In the genomic region with DNA sequence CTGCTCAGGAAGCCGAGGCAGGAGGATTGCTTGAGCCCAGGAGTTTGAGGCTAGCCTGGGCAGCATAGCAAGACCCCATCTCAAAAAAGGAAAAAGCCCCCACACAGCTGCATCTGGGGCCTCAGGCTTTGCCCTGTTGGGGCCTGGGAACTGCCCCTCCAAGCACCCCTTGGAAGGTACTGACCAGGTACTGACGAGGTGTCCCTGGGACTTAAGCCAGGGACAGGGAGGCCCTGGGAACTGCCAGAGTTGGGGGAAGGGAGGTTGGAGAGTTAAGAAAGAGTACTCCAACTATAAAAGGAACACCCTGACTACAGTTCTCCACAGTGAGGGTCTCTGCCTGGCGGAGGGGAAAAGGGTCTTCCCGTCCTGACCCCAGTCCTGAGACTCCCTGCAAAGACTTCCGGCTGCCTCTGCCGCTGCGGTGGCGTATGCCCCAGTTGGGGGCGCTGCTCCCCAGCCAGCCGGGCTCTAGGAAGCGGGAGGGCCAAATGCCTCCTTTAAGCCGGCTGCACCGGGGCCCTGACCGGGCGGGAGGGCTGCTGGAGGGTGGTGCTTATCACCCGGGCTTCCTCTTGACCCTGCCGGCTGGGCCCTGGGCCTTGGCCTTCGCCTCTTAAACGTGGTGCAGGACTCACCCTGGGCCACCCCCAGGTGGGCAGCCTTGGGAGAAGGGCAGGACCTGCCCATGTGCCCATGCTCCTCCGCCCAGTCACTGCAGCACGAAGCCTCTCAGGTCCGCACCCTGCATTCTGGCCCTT, we compare ENCODE assay signal across 8 cellular contexts. TPM values are rescaled to one million over a fixed set of nuclear protein-coding genes. Genes with fewer than 3 reads are reported as not detected.
DNase-seq lines count a peak whose midpoint lies in the region; ATAC-seq, FAIRE-seq and TF ChIP-seq lines count a peak whose summit lies in the region.

No MANE protein-coding gene starts in this region.

- no peak for FAIRE-seq in astrocyte (lab: Jason Lieb, UNC)

- H3K36me3 Mint-ChIP-seq in astrocyte (ENCODE audit: low read depth, unreplicated experiment), result no peaks in the 10 kb centered on the region
- no peaks in the 10 kb centered on the region for H3K36me3 Mint-ChIP-seq in immature natural killer cell

- H3K4me2 ChIP-seq in BLaER1 (peak overlapping the region; percentile 74), astrocyte (ENCODE audit: low read length) (no peak overlapping the region)

- H3K27ac ChIP-seq in BLaER1, result no peak overlapping the region
- H3K27ac ChIP-seq in SJCRH30, result no peak overlapping the region
- H3K27ac ChIP-seq in astrocyte (ENCODE audit: low read depth, low read length), result no peak overlapping the region

- H3K27me3 Mint-ChIP-seq in astrocyte (ENCODE audit: low read depth, unreplicated experiment), result peaks cover 35% of the 10 kb centered on the region
- H3K27me3 Mint-ChIP-seq in immature natural killer cell (ENCODE audit: low read depth in 3 of 3), result peaks cover 4 to 8% (median 5%) of the 10 kb centered on the region in 3 donors

- ATAC-seq in GM18502 (IDR thresholded peaks at IDR 0.05; ENCODE audit: poor library complexity, unreplicated experiment) (no peak), GM19452 (IDR thresholded peaks at IDR 0.05; ENCODE audit: unreplicated experiment) (no peak)

- no peaks in the 10 kb centered on the region for H3K9me3 Mint-ChIP-seq in astrocyte (ENCODE audit: unreplicated experiment)
- no peaks in the 10 kb centered on the region for H3K9me3 Mint-ChIP-seq in immature natural killer cell

- H3K4me1 Mint-ChIP-seq in astrocyte (ENCODE audit: low read depth, unreplicated experiment) (no peaks in the 10 kb centered on the region), immature natural killer cell (no peaks in the 10 kb centered on the region)

- no peaks in the 10 kb centered on the region for H3K79me2 ChIP-seq in astrocyte (ENCODE audit: insufficient read depth, low read length)

- H3K9ac ChIP-seq in BLaER1, result no peak overlapping the region
- H3K9ac ChIP-seq in astrocyte (ENCODE audit: low read length), result no peak overlapping the region

- H3K4me3 ChIP-seq in BLaER1, result no peak overlapping the region
- H3K4me3 ChIP-seq in SJCRH30, result no peak overlapping the region
- no peak overlapping the region for H3K4me3 ChIP-seq in astrocyte (ENCODE audit: insufficient read depth, low read depth, low read length)

- H3K36me3 ChIP-seq in BLaER1 (peaks cover 3% of the 10 kb centered on the region), SJCRH30 (peaks cover 7% of the 10 kb centered on the region; the same call in 1 of the 2 replicates), astrocyte (ENCODE audit: insufficient read depth, low read length) (no peaks in the 10 kb centered on the region)

- H3K4me3 Mint-ChIP-seq in astrocyte (ENCODE audit: unreplicated experiment) (no peak overlapping the region), immature natural killer cell (no peak overlapping the region)

- TF ChIP-seq CTCF in astrocyte (IDR thresholded peaks at IDR 0.05; ENCODE audit: insufficient read depth, low read depth, low read length), result peak; percentile 34

- H3K27me3 ChIP-seq in BLaER1 (no peaks in the 10 kb centered on the region; the same call in 1 of the 2 replicates), SJCRH30 (peaks cover 30% of the 10 kb centered on the region; the same call in 1 of the 2 replicates), astrocyte (ENCODE audit: insufficient read depth, low read length) (peaks cover 6% of the 10 kb centered on the region)

- no peak overlapping the region for H3K27ac Mint-ChIP-seq in astrocyte (ENCODE audit: unreplicated experiment)
- no peak overlapping the region for H3K27ac Mint-ChIP-seq in immature natural killer cell

- no peak overlapping the region for H2AFZ ChIP-seq in astrocyte (ENCODE audit: low read depth, low read length)

- H3K9me3 ChIP-seq in BLaER1 (no peaks in the 10 kb centered on the region), SJCRH30 (replicated peaks) (no peaks in the 10 kb centered on the region), astrocyte (ENCODE audit: insufficient read depth, low read depth, low read length) (no peaks in the 10 kb centered on the region)

- peak; percentile 48 for DNase-seq in HCEC 1CT
- DNase-seq in SJCRH30, result peak; percentile 68 to 78
- no peak for DNase-seq in astrocyte (ENCODE audit: low read depth)
- DNase-seq in immature natural killer cell, result peak in 2 of 3 donors; percentile 13 to 21
- DNase-seq in stimulated activated CD4-positive, alpha-beta T cell treated with anti-CD3 and anti-CD28 coated beads, Interleukin-4, amount 100 ng/mL, for 1 hour, result peak; percentile 57

- H3K4me1 ChIP-seq in BLaER1 (peaks cover 35% of the 10 kb centered on the region), SJCRH30 (peaks cover 5% of the 10 kb centered on the region; the same call in 1 of the 2 replicates), astrocyte (ENCODE audit: insufficient read depth, low read length) (peaks cover 5% of the 10 kb centered on the region)

- H4K20me1 ChIP-seq in BLaER1, result no peaks in the 10 kb centered on the region
- H4K20me1 ChIP-seq in astrocyte (ENCODE audit: insufficient read depth, low read length), result no peaks in the 10 kb centered on the region

RNA-seq across cellular contexts. Expression of a gene that starts 12.8 kb away (rescaled TPM):
- total RNA-seq in SJCRH30 (2014; rRNA removed; shearing (Covaris generic)), result 4.4 and 4.9 TPM in 2 replicates
- total RNA-seq in astrocyte, result 0.16 and 0.34 TPM in 2 replicates
- not detected for polyA plus RNA-seq in immature natural killer cell

RNA-seq across cellular contexts. Expression of a gene that starts 25.2 kb away (rescaled TPM):
- not detected in 2 replicates for total RNA-seq in SJCRH30 (2014; rRNA removed; shearing (Covaris generic))
- total RNA-seq in astrocyte, result not detected in 2 replicates
- not detected for polyA plus RNA-seq in immature natural killer cell

RNA-seq across cellular contexts. Expression of a gene that starts 32.2 kb away (rescaled TPM):
- total RNA-seq in SJCRH30 (2014; rRNA removed; shearing (Covaris generic)), result 0.23 and 0.34 TPM in 2 replicates
- total RNA-seq in astrocyte, result not detected in 2 replicates
- polyA plus RNA-seq in immature natural killer cell, result under 1 TPM; 0.12 to 0.49 (median 0.48) TPM

RNA-seq across cellular contexts. Expression of a gene that starts 32.9 kb away (rescaled TPM):
- 57.8 and 61.4 TPM in 2 replicates for total RNA-seq in SJCRH30 (2014; rRNA removed; shearing (Covaris generic))
- total RNA-seq in astrocyte, result 50.7 and 51.2 TPM in 2 replicates
- polyA plus RNA-seq in immature natural killer cell, result 10 to 100 TPM in 1 of 3 donors, 1 to 10 TPM in 2; 6.9 to 17.8 (median 8.5) TPM

RNA-seq across cellular contexts. Expression of a gene that starts 38.0 kb away (rescaled TPM):
- 74.3 and 95.9 TPM in 2 replicates for total RNA-seq in SJCRH30 (2014; rRNA removed; shearing (Covaris generic))
- 43.9 and 54.0 TPM in 2 replicates for total RNA-seq in astrocyte
- polyA plus RNA-seq in immature natural killer cell, result 10 to 100 TPM in 2 of 3 donors, 1 to 10 TPM in 1; 5.3 to 15.1 (median 11.5) TPM
